In the genomic region with DNA sequence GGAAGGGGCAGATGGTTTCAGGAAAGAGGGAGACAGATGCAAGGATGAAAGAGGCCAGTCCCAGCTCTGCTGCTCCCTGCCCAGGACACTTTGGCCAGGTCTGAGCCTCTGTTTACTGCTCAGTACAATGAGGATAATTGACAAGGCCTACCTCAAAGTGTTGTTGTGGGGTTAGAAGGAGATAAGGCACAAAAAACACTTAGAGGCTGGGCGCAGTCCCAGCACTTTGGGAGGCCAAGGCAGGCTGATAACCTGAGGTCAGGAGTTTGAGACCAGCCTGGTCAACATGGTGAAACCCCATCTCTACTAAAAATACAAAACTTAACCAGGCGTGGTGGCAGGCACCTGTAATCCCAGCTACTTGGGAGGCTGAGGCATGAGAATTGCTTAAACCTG, we compare ENCODE assay signal across 20 cellular contexts. TPM values are rescaled to one million over a fixed set of nuclear protein-coding genes. Genes with fewer than 3 reads are reported as not detected.
"Had no signal": no experiment of that assay in that cellular context is flagged by ENCODE, and none has a peak within 500 bp of the region (broad histone marks: within the 10 kb centered on the region; RNA-seq: fewer than 3 reads in every experiment).

No MANE protein-coding gene starts in this region.

RNA-seq across cellular contexts. Expression of gene CNGB1, which starts 7.1 kb away (rescaled TPM):
- total RNA-seq: activated B cell treated with CpG ODN at 0.5 μM for 24 hours; activated CD4-positive, alpha-beta memory T cell treated with anti-CD3 and anti-CD28 coated beads for 36 hours; activated CD4-positive, alpha-beta T cell treated with anti-CD3 and anti-CD28 coated beads, Interleukin-2, amount 10 ng/mL, durations not matched to agents 24 days and 14 days; activated CD8-positive, alpha-beta memory T cell treated with anti-CD3 and anti-CD28 coated beads for 36 hours; activated CD8-positive, alpha-beta T cell treated with anti-CD3 and anti-CD28 coated beads for 36 hours; activated naive CD4-positive, alpha-beta T cell treated with anti-CD3 and anti-CD28 coated beads for 36 hours; activated naive CD8-positive, alpha-beta T cell treated with anti-CD3 and anti-CD28 coated beads for 36 hours; activated T-cell treated with anti-CD3 and anti-CD28 coated beads, Interleukin-2, amount 50 U/mL, for 4 hours; activated T-cell treated with anti-CD3 and anti-CD28 coated beads, Interleukin-2, amount 50 U/mL, for 72 hours; activated T-helper 1 cell treated with anti-CD3 and anti-CD28 coated beads, Interleukin-12 subunit alpha, Interleukin-12 subunit beta, Interleukin-2, Interleukin-4 antibody, amounts not matched to agents 30 ng/mL and 10 ng/mL and 1 ng/mL, durations not matched to agents 14 hours and 24 hours and 36 hours; activated T-helper 17 cell treated with anti-CD3 and anti-CD28 coated beads, Interleukin-2, amount 50 U/mL, for 72 hours; aorta; astrocyte; body of pancreas; breast epithelium; cardiac septum; T-cell; T-helper 1 cell treated with Interleukin-12 subunit alpha and Interleukin-12 subunit beta and Interleukin-4 antibody, amounts not matched to agents 30 ng/mL and 1 ng/mL, for 36 hours; T-helper 17 cell; T-helper 2 cell treated with Interferon-gamma antibody and Interleukin-4, amounts not matched to agents 100 ng/mL and 5 ng/mL, for 36 hours had no signal
- polyA plus RNA-seq: aorta had no signal
